Comparison of ENCODE assay signal across 11 cellular contexts in genomic region chr2:111157798-111158197, GRCh38. TPM values are rescaled to one million over a fixed set of nuclear protein-coding genes. Genes with fewer than 3 reads are reported as not detected.
DNase-seq lines count a peak whose midpoint lies in the region; ATAC-seq and TF ChIP-seq lines count a peak whose summit lies in the region.
"Had no signal": no experiment of that assay in that cellular context is flagged by ENCODE, and none has a peak within 500 bp of the region (broad histone marks: within the 10 kb centered on the region; RNA-seq: fewer than 3 reads in every experiment).

No MANE protein-coding gene starts in this region.

- peak overlapping the region; percentile 89 for H3K27ac ChIP-seq in OCI-LY7 (ENCODE audit: low read depth, low read length, poor library complexity, severe bottlenecking)

- peak; percentile 38 for DNase-seq in DMS53 treated with DMSO at 0.1 percent for 48 hours (lab: John Stamatoyannopoulos, UW; ENCODE audit: unreplicated experiment)
- DNase-seq in OCI-LY7 (ENCODE audit: low spot score): peak; percentile 80
- no peak for DNase-seq in HUDEP-2 (lab: John Stamatoyannopoulos, UW; ENCODE audit: unreplicated experiment in 76 of 76)
- DNase-seq in ureter (ENCODE audit: low spot score): no peak
- DNase-seq in NCI-H1436 (lab: John Stamatoyannopoulos, UW): no peak
- no peak for DNase-seq in activated CD4-positive, alpha-beta T cell treated with anti-CD3 and anti-CD28 coated beads for 1 hour
- DNase-seq: foreskin fibroblast, H9, midbrain had no signal

- BruUV-seq in OCI-LY7 (replicated peaks; lab: Mats Ljungman, UMichigan): no TSS peak

- peaks cover 34% of the 10 kb centered on the region; the same call in 1 of the 2 replicates for H3K79me2 ChIP-seq in OCI-LY7 (ENCODE audit: insufficient read depth, low read depth, low read length)

- peaks cover 92% of the 10 kb centered on the region for H3K36me3 ChIP-seq in OCI-LY7 (ENCODE audit: insufficient read depth, low read length)

- peak overlapping the region; percentile 45 for H3K4me3 ChIP-seq in OCI-LY7 (ENCODE audit: low read depth, low read length, poor library complexity, severe bottlenecking)

- TF ChIP-seq CTCF in OCI-LY7 (conservative IDR thresholded peaks at IDR 0.05; ENCODE audit: low read length): 0 out of 2 replicates have a peak, but pooled peaks have one; percentile 28

- H3K9me2 ChIP-seq in OCI-LY7 (ENCODE audit: insufficient read depth, low read length): no peaks in the 10 kb centered on the region

- POLR2A ChIA-PET in OCI-LY7 (lab: Charles Lee): interaction anchor here (0.5 to 3.6 kb wide), 8 partner anchors 10 to 1002 kb away, joined by 3 to 15 read pairs (median 6); partner anchors contain the start of gene BCL2L11

- ATAC-seq in GM19324 (IDR thresholded peaks at IDR 0.05; ENCODE audit: low FRiP score, unreplicated experiment) (peak; percentile 67), HG02943 (IDR thresholded peaks at IDR 0.05; ENCODE audit: low read depth, unreplicated experiment) (peak; percentile 52)

- peaks cover 50% of the 10 kb centered on the region for H3K4me1 ChIP-seq in OCI-LY7 (ENCODE audit: insufficient read depth, low read length, poor library complexity, severe bottlenecking)

- H3K9me3 ChIP-seq in OCI-LY7 (ENCODE audit: low read length): no peaks in the 10 kb centered on the region

- H2AFZ ChIP-seq in OCI-LY7 (ENCODE audit: low read length): no peak overlapping the region

- peaks cover 37% of the 10 kb centered on the region; the same call in 1 of the 2 replicates for H4K20me1 ChIP-seq in OCI-LY7 (ENCODE audit: insufficient read depth, low read length)

- CTCF ChIA-PET in OCI-LY7 (lab: Charles Lee; ENCODE audit: unreplicated experiment): interaction anchor here (0.6 to 1.1 kb wide), 2 partner anchors 36 to 40 kb away, joined by 3 read pairs; no protein-coding TSS in a partner anchor

- H3K4me2 ChIP-seq in OCI-LY7 (ENCODE audit: low read length): peak overlapping the region; percentile 73

- intact Hi-C loops in OCI-LY7 (cut with micrococcal nuclease; ENCODE audit: unreplicated experiment): loop anchor here (1.0 kb wide), 3 partner anchors 36 to 548 kb away; no protein-coding TSS in a partner anchor

RNA-seq across cellular contexts. Expression of gene BCL2L11, which starts 37.1 kb away (rescaled TPM):
- total RNA-seq in OCI-LY7 (2014; rRNA removed; shearing (Covaris generic)): 10.9 and 16.0 TPM in 2 replicates
- total RNA-seq in OCI-LY7 (2022) (20.3 and 21.2 TPM in 2 replicates), ureter (18.3 TPM)

Comparison
In these comparisons a context has a peak if more than half of its experiments do, and no peak if none do; other contexts are left out.
1. DNase-seq: peak in DMS53 treated with DMSO at 0.1 percent for 48 hours (single experiment) and OCI-LY7 (single experiment); none in HUDEP-2 (0 of 76), ureter (single experiment), NCI-H1436 (single experiment) and activated CD4-positive, alpha-beta T cell treated with anti-CD3 and anti-CD28 coated beads for 1 hour (single experiment).